ENCODE assay signal across 28 cellular contexts in genomic region chr12:125132698-125133400, GRCh38. TPM values are rescaled to one million over a fixed set of nuclear protein-coding genes. Genes with fewer than 3 reads are reported as not detected.
A peak's percentile ranks its signal among the peaks of the same experiment; 100 is the strongest.
DNase-seq lines count a peak whose midpoint lies in the region; ATAC-seq, FAIRE-seq and TF ChIP-seq lines count a peak whose summit lies in the region.
"Had no signal": no experiment of that assay in that cellular context is flagged by ENCODE, and none has a peak within 500 bp of the region (broad histone marks: within the 10 kb centered on the region; RNA-seq: fewer than 3 reads in every experiment).

No MANE protein-coding gene starts in this region.

- H3K9me3 Mint-ChIP-seq in stimulated activated memory B cell treated with anti-CD40 and anti-IgM and Interleukin-4, amounts not matched to agents 10 μg/mL and 1 μg/mL and 100 μg/mL, for 72 hours = no peaks in the 10 kb centered on the region

- no peak overlapping the region for H3K4me3 Mint-ChIP-seq in stimulated activated memory B cell treated with anti-CD40 and anti-IgM and Interleukin-4, amounts not matched to agents 10 μg/mL and 1 μg/mL and 100 μg/mL, for 72 hours
- H3K4me3 Mint-ChIP-seq: activated CD4-positive, alpha-beta T cell treated with anti-CD3 and anti-CD28 coated beads for 36 hours had no signal

- no peak for TF ChIP-seq EP300 in A549 (IDR thresholded peaks at IDR 0.05)

- H3K4me3 ChIP-seq in A549 (no peak overlapping the region), HEK293 (ENCODE audit: low read depth, low read length) (no peak overlapping the region)
- H3K4me3 ChIP-seq: left lung, mucosa of descending colon, smooth muscle cell, thyroid gland had no signal

- TF ChIP-seq RAD21 in A549 (conservative IDR thresholded peaks at IDR 0.05 in 1 of 2, IDR thresholded peaks at IDR 0.05 in 1 of 2) = no peak

- no peak for TF ChIP-seq POLR2A in A549 (IDR thresholded peaks at IDR 0.05; ENCODE audit: low read length)

- TF ChIP-seq CTCF in A549 (IDR thresholded peaks at IDR 0.05) (no peak), HEK293 (tag by site-specific recombination; IDR thresholded peaks at IDR 0.05) (no peak)

- DNase-seq in A549 (ENCODE audit: low read depth in 1 of 2, low spot score in 1 of 2) = no peak
- peak; percentile 53 for DNase-seq in SIG-M5 treated with dmso at 0.1 percent for 504 hours (lab: John Stamatoyannopoulos, UW; ENCODE audit: unreplicated experiment)
- DNase-seq in iris pigment epithelial cell (ENCODE audit: low read depth) = peak; percentile 24
- no peak for DNase-seq in stimulated activated CD4-positive, alpha-beta T cell treated with anti-CD3 and anti-CD28 coated beads, Interleukin-4, amount 100 ng/mL, for 1 hour
- DNase-seq: 8988T; activated CD4-positive, alpha-beta T cell treated with anti-CD3 and anti-CD28 coated beads for 36 hours; activated naive CD4-positive, alpha-beta T cell treated with anti-CD3 and anti-CD28 coated beads, Interleukin-2, amount 50 U/mL, for 16 hours; activated T-cell treated with anti-CD3 and anti-CD28 coated beads, Interleukin-2, amount 50 U/mL, for 48 hours; C1 segment of cervical spinal cord; cerebellar nuclear complex; foreskin melanocyte; Karpas-422; mucosa of descending colon; NCI-H1105 treated with DMSO at 0.1 percent for 48 hours; NCI-H2081; NCI-H446; SHP77 treated with DMSO at 0.1 percent for 48 hours; stimulated activated CD4-positive, alpha-beta T cell treated with anti-CD3 and anti-CD28 coated beads, Interleukin-4, amount 100 ng/mL, for 24 hours; stimulated activated naive CD8-positive, alpha-beta T cell treated with anti-CD3 and anti-CD28 coated beads, Interleukin-15, Interleukin-2, amounts not matched to agents 100 U/mL and 50 U/mL, for 24 hours; thyroid gland had no signal

- peaks cover 0 to 40% of the 10 kb centered on the region in 2 experiments; a peak in 2 of 3 replicates for H3K36me3 ChIP-seq in HEK293 (ENCODE audit: control insufficient read depth in 2 of 2, insufficient read depth in 1 of 2, low read length in 2 of 2)

- no peaks in the 10 kb centered on the region for H3K4me1 Mint-ChIP-seq in stimulated activated memory B cell treated with anti-CD40 and anti-IgM and Interleukin-4, amounts not matched to agents 10 μg/mL and 1 μg/mL and 100 μg/mL, for 72 hours
- H3K4me1 Mint-ChIP-seq: activated CD4-positive, alpha-beta T cell treated with anti-CD3 and anti-CD28 coated beads for 36 hours had no signal

- 87% methylated on average over 16 of the region's 16 CpGs for WGBS in A549 (ENCODE audit: missing lambda C conversion rate)

- H3K4me2 ChIP-seq in A549 = no peak overlapping the region
- H3K4me2 ChIP-seq: smooth muscle cell had no signal

- H3K27ac ChIP-seq in A549 (no peak overlapping the region), HEK293 (ENCODE audit: extremely low read depth, low read depth, low read length) (no peak overlapping the region)
- H3K27ac ChIP-seq: left lung, thyroid gland had no signal

- ATAC-seq in A549 = peak; percentile 16 to 35; a peak in 2 of 6 replicates
- ATAC-seq in stimulated activated memory B cell treated with anti-CD40 and anti-IgM and Interleukin-4, amounts not matched to agents 10 μg/mL and 1 μg/mL and 100 μg/mL, for 72 hours = no peak
- ATAC-seq in HG03135 (IDR thresholded peaks at IDR 0.05; ENCODE audit: unreplicated experiment) = no peak
- no peak for ATAC-seq in GM18870 (IDR thresholded peaks at IDR 0.05; ENCODE audit: unreplicated experiment)
- ATAC-seq: activated CD4-positive, alpha-beta T cell treated with anti-CD3 and anti-CD28 coated beads for 36 hours; left lung; mucosa of descending colon; stimulated activated naive CD8-positive, alpha-beta T cell treated with anti-CD3 and anti-CD28 coated beads, Interleukin-15, Interleukin-2, amounts not matched to agents 100 U/mL and 50 U/mL, for 24 hours had no signal

- POLR2A ChIA-PET in A549 (lab: Yijun Ruan, JAX) = no interaction called here
- POLR2A ChIA-PET in HEK293 (lab: Yijun Ruan, JAX) = interaction anchor here (0.7 kb wide), 1 partner anchor 97 kb away, joined by 3 read pairs; no protein-coding TSS in a partner anchor

- CTCF ChIA-PET in A549 (lab: Yijun Ruan, JAX) (interaction anchor here (0.6 kb wide), 1 partner anchor 314 kb away, joined by 4 read pairs; no protein-coding TSS in a partner anchor), HEK293 (lab: Yijun Ruan, JAX) (no interaction called here)

- H3K9me3 ChIP-seq in A549 (no peaks in the 10 kb centered on the region), HEK293 (ENCODE audit: control insufficient read depth, insufficient read depth, low read depth, low read length) (no peaks in the 10 kb centered on the region)
- H3K9me3 ChIP-seq: left lung, mucosa of descending colon, thyroid gland had no signal

- FAIRE-seq in A549 (lab: Jason Lieb, UNC) = no peak
- FAIRE-seq: H54, HTR-8/SVneo had no signal

- H3K4me1 ChIP-seq in A549 (peaks cover 3% of the 10 kb centered on the region; the same call in 1 of the 3 replicates), HEK293 (ENCODE audit: control insufficient read depth, insufficient read depth, low read length) (no peaks in the 10 kb centered on the region)
- H3K4me1 ChIP-seq: left lung, thyroid gland had no signal

- H3K36me3 Mint-ChIP-seq in stimulated activated memory B cell treated with anti-CD40 and anti-IgM and Interleukin-4, amounts not matched to agents 10 μg/mL and 1 μg/mL and 100 μg/mL, for 72 hours = peaks cover 57% of the 10 kb centered on the region

- H3K27ac Mint-ChIP-seq in stimulated activated memory B cell treated with anti-CD40 and anti-IgM and Interleukin-4, amounts not matched to agents 10 μg/mL and 1 μg/mL and 100 μg/mL, for 72 hours = no peak overlapping the region
- H3K27ac Mint-ChIP-seq: activated CD4-positive, alpha-beta T cell treated with anti-CD3 and anti-CD28 coated beads for 36 hours had no signal

- H3K27me3 Mint-ChIP-seq in stimulated activated memory B cell treated with anti-CD40 and anti-IgM and Interleukin-4, amounts not matched to agents 10 μg/mL and 1 μg/mL and 100 μg/mL, for 72 hours = no peaks in the 10 kb centered on the region
- H3K27me3 Mint-ChIP-seq: activated CD4-positive, alpha-beta T cell treated with anti-CD3 and anti-CD28 coated beads for 36 hours had no signal

TF ChIP-seq in A549, 52 proteins besides CTCF, POLR2A, EP300 and RAD21 (continues in another document):
- TF ChIP-seq FOXS1 (CRISPR knock-in tag; IDR thresholded peaks at IDR 0.05) = no peak
- no peak for TF ChIP-seq ATOH8 (CRISPR knock-in tag; IDR thresholded peaks at IDR 0.05; ENCODE audit: low read depth)
- no peak for TF ChIP-seq CBX8 (IDR thresholded peaks at IDR 0.05)
- no peak for TF ChIP-seq SREBF2 (IDR thresholded peaks at IDR 0.05)
- no peak for TF ChIP-seq ESRRA (IDR thresholded peaks at IDR 0.05; ENCODE audit: borderline replicate concordance, low read length)
- TF ChIP-seq POLR2AphosphoS2 (conservative IDR thresholded peaks at IDR 0.05; ENCODE audit: low read length) = no peak
- TF ChIP-seq JUN (IDR thresholded peaks at IDR 0.05) = no peak
- no peak for TF ChIP-seq NFE2L2 (conservative IDR thresholded peaks at IDR 0.05; ENCODE audit: low read length)
- no peak for TF ChIP-seq ZNF302 (CRISPR knock-in tag; IDR thresholded peaks at IDR 0.05)
- TF ChIP-seq KDM1A (IDR thresholded peaks at IDR 0.05; ENCODE audit: low read depth) = no peak
- no peak for TF ChIP-seq MAX (IDR thresholded peaks at IDR 0.05)
- TF ChIP-seq BHLHE40 (IDR thresholded peaks at IDR 0.05; ENCODE audit: low read depth, low read length) = no peak
- TF ChIP-seq RNF2 (IDR thresholded peaks at IDR 0.05; ENCODE audit: borderline replicate concordance, low read depth) = no peak

TF ChIP-seq in HEK293, 187 proteins besides CTCF, POLR2A, EP300 and RAD21:
- TF ChIP-seq ZNF629 (tag by site-specific recombination; IDR thresholded peaks at IDR 0.05) (peak; percentile 52), ZIC2 (tag by site-specific recombination; IDR thresholded peaks at IDR 0.05) (peak; percentile 76), GLIS1 (tag by site-specific recombination; IDR thresholded peaks at IDR 0.05) (peak; percentile 22; the same call in 1 of the 2 replicates), OSR2 (tag by site-specific recombination; IDR thresholded peaks at IDR 0.05) (peak; percentile 11; the same call in 1 of the 2 replicates), ZNF473 (tag by site-specific recombination; IDR thresholded peaks at IDR 0.05) (no peak)

RNA-seq across cellular contexts. Expression of gene TMEM132B, which starts 53.3 kb away (rescaled TPM):
- 0.03 and 0.29 TPM in 2 replicates for polyA plus RNA-seq in A549 (2011; rRNA removed)
- polyA plus RNA-seq in A549 (2012; cell fraction: cytosol; rRNA removed) = under 0.01 and 0.01 TPM in 2 replicates
- 0.02 and 0.04 TPM in 2 replicates for polyA plus RNA-seq in A549 (2012; cell fraction: nucleus; rRNA removed)
- 0.01 to 0.04 TPM (median 0.04 TPM) in 3 replicates for polyA plus RNA-seq in A549 (2017; fragmentation: RNase III; extraction: RNeasy Plus Mini Kit Qiagen cat#74134 plus additional on column Dnase treatment)
- polyA minus RNA-seq in A549 (2011; rRNA and poly(A)+ RNA removed) = 0.12 TPM in 1 of 2 replicates, not detected in the other

Comparison
In these comparisons a context has a peak if more than half of its experiments do, and no peak if none do; other contexts are left out.
1. ATAC-seq: peak in A549 (2 of 2); none in stimulated activated memory B cell treated with anti-CD40 and anti-IgM and Interleukin-4, amounts not matched to agents 10 μg/mL and 1 μg/mL and 100 μg/mL, for 72 hours (single experiment), HG03135 (single experiment) and GM18870 (single experiment).
2. DNase-seq: peak in SIG-M5 treated with dmso at 0.1 percent for 504 hours (single experiment) and iris pigment epithelial cell (single experiment); none in A549 (0 of 2) and stimulated activated CD4-positive, alpha-beta T cell treated with anti-CD3 and anti-CD28 coated beads, Interleukin-4, amount 100 ng/mL, for 1 hour (single experiment).